ENCODE assay signal across 19 cellular contexts in genomic region chr14:88321692-88322504, GRCh38. TPM values are rescaled to one million over a fixed set of nuclear protein-coding genes. Genes with fewer than 3 reads are reported as not detected.
A peak's percentile ranks its signal among the peaks of the same experiment; 100 is the strongest.
DNase-seq lines count a peak whose midpoint lies in the region; ATAC-seq and TF ChIP-seq lines count a peak whose summit lies in the region.
"Had no signal": no experiment of that assay in that cellular context is flagged by ENCODE, and none has a peak within 500 bp of the region (broad histone marks: within the 10 kb centered on the region; RNA-seq: fewer than 3 reads in every experiment).

No MANE protein-coding gene starts in this region.

- no CpG with 5 or more reads among the region's 25 CpGs for WGBS in H9 (ENCODE audit: extremely low coverage, insufficient read length, low lambda C conversion rate)
- WGBS in mesenchymal stem cell, result 51% methylated on average over 22 of the region's 25 CpGs

- H3K79me1 ChIP-seq in H9 (ENCODE audit: insufficient read depth, low read depth, low read length, poor library complexity, severe bottlenecking) (no peaks in the 10 kb centered on the region), mesenchymal stem cell (replicated peaks; ENCODE audit: low read length, poor library complexity, severe bottlenecking) (no peaks in the 10 kb centered on the region)

- H3K27ac Mint-ChIP-seq in H9, result no peak overlapping the region
- no peak overlapping the region for H3K27ac Mint-ChIP-seq in natural killer cell treated with Interleukin-12 subunit alpha and Interleukin-12 subunit beta and Interleukin-15 and Interleukin-18, amount 100 ng/mL, for 72 hours
- no peak overlapping the region for H3K27ac Mint-ChIP-seq in activated CD4-positive, alpha-beta T cell treated with anti-CD3 and anti-CD28 coated beads, Interleukin-2, amount 10 ng/mL, durations not matched to agents 7 days and 5 days
- H3K27ac Mint-ChIP-seq: activated T-helper 17 cell treated with anti-CD3 and anti-CD28 coated beads, Interleukin-2, amount 50 U/mL, for 72 hours; stimulated activated memory B cell treated with anti-CD40 and anti-IgM and Interleukin-4, amounts not matched to agents 10 μg/mL and 1 μg/mL and 100 μg/mL, for 72 hours had no signal

- no peak overlapping the region for H2AFZ ChIP-seq in H9 (ENCODE audit: low read length)
- no peak overlapping the region for H2AFZ ChIP-seq in mesenchymal stem cell (ENCODE audit: low read depth, low read length)

- peaks cover 34% of the 10 kb centered on the region for H3K27me3 Mint-ChIP-seq in H9 (ENCODE audit: low read depth)
- peaks cover 23 to 34% of the 10 kb centered on the region in 2 donors for H3K27me3 Mint-ChIP-seq in natural killer cell treated with Interleukin-12 subunit alpha and Interleukin-12 subunit beta and Interleukin-15 and Interleukin-18, amount 100 ng/mL, for 72 hours
- peaks cover 37% of the 10 kb centered on the region for H3K27me3 Mint-ChIP-seq in activated CD4-positive, alpha-beta T cell treated with anti-CD3 and anti-CD28 coated beads, Interleukin-2, amount 10 ng/mL, durations not matched to agents 7 days and 5 days

- H2BK15ac ChIP-seq in H9 (ENCODE audit: low read depth, low read length) (no peak overlapping the region), mesenchymal stem cell (ENCODE audit: low read depth, poor library complexity, severe bottlenecking) (no peak overlapping the region)

- H4K91ac ChIP-seq in H9 (ENCODE audit: insufficient read length, low read depth, low read length), result no peak overlapping the region
- H4K91ac ChIP-seq in mesenchymal stem cell (ENCODE audit: low read length), result no peak overlapping the region

- H3K18ac ChIP-seq in H9 (ENCODE audit: insufficient read length, low read depth, low read length), result no peak overlapping the region
- no peak overlapping the region for H3K18ac ChIP-seq in mesenchymal stem cell (ENCODE audit: low read depth in 1 of 2, low read length in 2 of 2)

- H3K4me3 ChIP-seq in mesenchymal stem cell (ENCODE audit: insufficient read depth in 1 of 2, low read depth in 1 of 2, low read length in 2 of 2), result no peak overlapping the region

- no peak overlapping the region for H4K5ac ChIP-seq in H9 (ENCODE audit: insufficient read length, low read depth, low read length)

- H3K9ac ChIP-seq in H9 (ENCODE audit: extremely low read depth, insufficient read length, low read length) (no peak overlapping the region), mesenchymal stem cell (ENCODE audit: low read length) (no peak overlapping the region)

- intact Hi-C loops in left colon (cut with DNase I, micrococcal nuclease), result no loop called here

- CTCF ChIA-PET in activated CD4-positive, alpha-beta T cell treated with anti-CD3 and anti-CD28 coated beads, Interleukin-2, amount 10 ng/mL, durations not matched to agents 7 days and 5 days (lab: Charles Lee), result no interaction called here

- no peaks in the 10 kb centered on the region for H3K9me3 Mint-ChIP-seq in H9
- H3K9me3 Mint-ChIP-seq in natural killer cell treated with Interleukin-12 subunit alpha and Interleukin-12 subunit beta and Interleukin-15 and Interleukin-18, amount 100 ng/mL, for 72 hours, result no peaks in the 10 kb centered on the region
- no peaks in the 10 kb centered on the region for H3K9me3 Mint-ChIP-seq in activated CD4-positive, alpha-beta T cell treated with anti-CD3 and anti-CD28 coated beads, Interleukin-2, amount 10 ng/mL, durations not matched to agents 7 days and 5 days
- H3K9me3 Mint-ChIP-seq: activated T-helper 17 cell treated with anti-CD3 and anti-CD28 coated beads, Interleukin-2, amount 50 U/mL, for 72 hours; stimulated activated memory B cell treated with anti-CD40 and anti-IgM and Interleukin-4, amounts not matched to agents 10 μg/mL and 1 μg/mL and 100 μg/mL, for 72 hours had no signal

- no peak overlapping the region for H2BK120ac ChIP-seq in H9 (ENCODE audit: low read depth, low read length, poor library complexity, severe bottlenecking)
- no peak overlapping the region for H2BK120ac ChIP-seq in mesenchymal stem cell (ENCODE audit: low read depth, low read length)

- H3K9me3 ChIP-seq in H9 (ENCODE audit: control insufficient read depth, low read depth, low read length) (no peaks in the 10 kb centered on the region), mesenchymal stem cell (ENCODE audit: control insufficient read depth, low read length) (peaks cover 4% of the 10 kb centered on the region)

- no peak overlapping the region for H2BK5ac ChIP-seq in H9 (ENCODE audit: insufficient read length, low read length)
- H2BK5ac ChIP-seq in mesenchymal stem cell (ENCODE audit: low read depth, low read length, poor library complexity, severe bottlenecking), result no peak overlapping the region

- H3K27ac ChIP-seq in H9 (ENCODE audit: insufficient read length, low read depth, low read length) (no peak overlapping the region), mesenchymal stem cell (ENCODE audit: low read length, poor library complexity, severe bottlenecking) (no peak overlapping the region)
- H3K27ac ChIP-seq: HL-60 had no signal

- POLR2A ChIA-PET in activated CD4-positive, alpha-beta T cell treated with anti-CD3 and anti-CD28 coated beads, Interleukin-2, amount 10 ng/mL, durations not matched to agents 7 days and 5 days (lab: Charles Lee), result no interaction called here

- peaks cover 10 to 15% of the 10 kb centered on the region in 2 experiments for H3K4me1 Mint-ChIP-seq in H9
- H3K4me1 Mint-ChIP-seq in natural killer cell treated with Interleukin-12 subunit alpha and Interleukin-12 subunit beta and Interleukin-15 and Interleukin-18, amount 100 ng/mL, for 72 hours (ENCODE audit: low read depth in 2 of 2), result no peaks in the 10 kb centered on the region
- peaks cover 6% of the 10 kb centered on the region for H3K4me1 Mint-ChIP-seq in activated CD4-positive, alpha-beta T cell treated with anti-CD3 and anti-CD28 coated beads, Interleukin-2, amount 10 ng/mL, durations not matched to agents 7 days and 5 days
- H3K4me1 Mint-ChIP-seq: activated T-helper 17 cell treated with anti-CD3 and anti-CD28 coated beads, Interleukin-2, amount 50 U/mL, for 72 hours had no signal

- H3K36me3 Mint-ChIP-seq in H9 (ENCODE audit: insufficient read depth in 1 of 3, low read depth in 3 of 3), result 0 out of 7 replicates have a peak, but pooled peaks cover 0 to 2% (median 0%) of the 10 kb centered on the region in 3 experiments
- no peaks in the 10 kb centered on the region for H3K36me3 Mint-ChIP-seq in natural killer cell treated with Interleukin-12 subunit alpha and Interleukin-12 subunit beta and Interleukin-15 and Interleukin-18, amount 100 ng/mL, for 72 hours
- no peaks in the 10 kb centered on the region for H3K36me3 Mint-ChIP-seq in activated CD4-positive, alpha-beta T cell treated with anti-CD3 and anti-CD28 coated beads, Interleukin-2, amount 10 ng/mL, durations not matched to agents 7 days and 5 days (ENCODE audit: low read depth)
- H3K36me3 Mint-ChIP-seq: stimulated activated memory B cell treated with anti-CD40 and anti-IgM and Interleukin-4, amounts not matched to agents 10 μg/mL and 1 μg/mL and 100 μg/mL, for 72 hours had no signal

- H3K23me2 ChIP-seq in H9 (ENCODE audit: insufficient read length, low read depth, low read length, poor library complexity, severe bottlenecking), result peaks cover 16% of the 10 kb centered on the region

- H3K14ac ChIP-seq in H9 (ENCODE audit: insufficient read depth, low read length) (no peak overlapping the region), mesenchymal stem cell (ENCODE audit: low read length in 2 of 2) (no peak overlapping the region)

- H3K79me2 ChIP-seq in H9 (ENCODE audit: insufficient read depth, low read length), result no peaks in the 10 kb centered on the region

- H3K4me1 ChIP-seq in H9 (ENCODE audit: insufficient read depth, low read length) (no peaks in the 10 kb centered on the region; the same call in 1 of the 2 replicates), mesenchymal stem cell (ENCODE audit: control insufficient read depth, insufficient read depth, low read depth, low read length) (peaks cover 19% of the 10 kb centered on the region)

- peaks cover 43% of the 10 kb centered on the region for H3K27me3 ChIP-seq in H9 (ENCODE audit: insufficient read depth, low read length)
- peaks cover 82 to 95% of the 10 kb centered on the region in 2 experiments for H3K27me3 ChIP-seq in mesenchymal stem cell (ENCODE audit: control insufficient read depth in 1 of 2, insufficient read depth in 1 of 2, low read length in 2 of 2)

- no peak overlapping the region for H2BK20ac ChIP-seq in H9 (ENCODE audit: low read depth, low read length, poor library complexity, severe bottlenecking)

- no peak overlapping the region for H2AK5ac ChIP-seq in H9 (ENCODE audit: insufficient read length, low read length)
- H2AK5ac ChIP-seq in mesenchymal stem cell (ENCODE audit: low read length, severe bottlenecking), result no peak overlapping the region

- no peak overlapping the region for H3K56ac ChIP-seq in H9 (ENCODE audit: insufficient read length, low read depth, low read length)

- ATAC-seq in left colon, result peak; percentile 34
- ATAC-seq in natural killer cell treated with Interleukin-12 subunit alpha and Interleukin-12 subunit beta and Interleukin-15 and Interleukin-18, amount 100 ng/mL, for 72 hours, result no peak
- ATAC-seq: activated T-helper 17 cell treated with anti-CD3 and anti-CD28 coated beads, Interleukin-2, amount 50 U/mL, for 72 hours; left lobe of liver; stimulated activated memory B cell treated with anti-CD40 and anti-IgM and Interleukin-4, amounts not matched to agents 10 μg/mL and 1 μg/mL and 100 μg/mL, for 72 hours had no signal

- no peaks in the 10 kb centered on the region for H3K36me3 ChIP-seq in mesenchymal stem cell (ENCODE audit: control insufficient read depth in 1 of 2, insufficient read depth in 2 of 2, low read depth in 1 of 2, low read length in 2 of 2)

- H3K4me2 ChIP-seq in H9 (ENCODE audit: insufficient read depth, insufficient read length, low read length) (peak overlapping the region; percentile 69), mesenchymal stem cell (ENCODE audit: low read length, poor library complexity, severe bottlenecking) (no peak overlapping the region)

- H4K8ac ChIP-seq in H9 (replicated peaks; ENCODE audit: insufficient read length, low read depth, low read length) (no peak overlapping the region), mesenchymal stem cell (ENCODE audit: low read length) (no peak overlapping the region)

- H4K20me1 ChIP-seq in H9 (ENCODE audit: control insufficient read depth, insufficient read depth, insufficient read length), result no peaks in the 10 kb centered on the region

- DNase-seq in D341Med (ENCODE audit: low spot score) (peak; percentile 47), H9 (peak; percentile 35), cerebellar cortex (ENCODE audit: low spot score) (peak; percentile 72), left colon (no peak), NCI-H1048 (lab: John Stamatoyannopoulos, UW) (no peak), mesenchymal stem cell (no peak)
- DNase-seq in natural killer cell treated with Interleukin-12 subunit alpha and Interleukin-12 subunit beta and Interleukin-15 and Interleukin-18, amount 100 ng/mL, for 72 hours (ENCODE audit: low spot score), result no peak
- DNase-seq in activated CD4-positive, alpha-beta T cell treated with anti-CD3 and anti-CD28 coated beads, Interleukin-2, amount 10 ng/mL, durations not matched to agents 7 days and 5 days, result no peak
- DNase-seq: activated CD4-positive, alpha-beta T cell treated with anti-CD3 and anti-CD28 coated beads, Interleukin-2, amount 50 U/mL, for 48 hours; AML-193; effector CD4-positive, alpha-beta T cell; foreskin melanocyte; stimulated activated CD4-positive, alpha-beta T cell treated with anti-CD3 and anti-CD28 coated beads, Interleukin-4, amount 100 ng/mL, for 4 hours had no signal

- H3K23ac ChIP-seq in H9 (ENCODE audit: insufficient read length, low read depth, low read length) (no peak overlapping the region), mesenchymal stem cell (ENCODE audit: low read length in 2 of 2) (no peak overlapping the region)

- H3K4ac ChIP-seq in H9 (ENCODE audit: low read depth, low read length) (no peak overlapping the region), mesenchymal stem cell (ENCODE audit: low read depth in 1 of 2, low read length in 2 of 2) (no peak overlapping the region)

- H2BK12ac ChIP-seq in H9 (ENCODE audit: insufficient read length, low read depth, low read length), result no peak overlapping the region
- no peak overlapping the region for H2BK12ac ChIP-seq in mesenchymal stem cell (ENCODE audit: low read length in 2 of 2)

- H3T11ph ChIP-seq in H9 (ENCODE audit: low read length), result no peak overlapping the region

- H3K4me3 Mint-ChIP-seq in H9, result no peak overlapping the region
- H3K4me3 Mint-ChIP-seq in natural killer cell treated with Interleukin-12 subunit alpha and Interleukin-12 subunit beta and Interleukin-15 and Interleukin-18, amount 100 ng/mL, for 72 hours, result no peak overlapping the region
- H3K4me3 Mint-ChIP-seq in activated CD4-positive, alpha-beta T cell treated with anti-CD3 and anti-CD28 coated beads, Interleukin-2, amount 10 ng/mL, durations not matched to agents 7 days and 5 days, result no peak overlapping the region
- H3K4me3 Mint-ChIP-seq: activated T-helper 17 cell treated with anti-CD3 and anti-CD28 coated beads, Interleukin-2, amount 50 U/mL, for 72 hours; stimulated activated memory B cell treated with anti-CD40 and anti-IgM and Interleukin-4, amounts not matched to agents 10 μg/mL and 1 μg/mL and 100 μg/mL, for 72 hours had no signal

- TF ChIP-seq CTCF in H9 (conservative IDR thresholded peaks at IDR 0.05), result no peak

RNA-seq across cellular contexts. Expression of gene KCNK10, which starts 1.2 kb away (rescaled TPM):
- total RNA-seq in H9 (2021), result 0.29 and 0.33 TPM in 2 replicates
- total RNA-seq in left colon, result 1 to 10 TPM; 2.4 to 5.4 TPM
- total RNA-seq in natural killer cell treated with Interleukin-12 subunit alpha and Interleukin-12 subunit beta and Interleukin-15 and Interleukin-18, amount 100 ng/mL, for 72 hours, result not detected
- not detected for total RNA-seq in activated CD4-positive, alpha-beta T cell treated with anti-CD3 and anti-CD28 coated beads, Interleukin-2, amount 10 ng/mL, durations not matched to agents 7 days and 5 days
- not detected for polyA plus RNA-seq in mesenchymal stem cell (2013, experiment 1 of 2)
- polyA plus RNA-seq in mesenchymal stem cell (2013, experiment 2 of 2), result not detected
- total RNA-seq: activated T-helper 17 cell treated with anti-CD3 and anti-CD28 coated beads, Interleukin-2, amount 50 U/mL, for 72 hours; left lobe of liver; M059J; myocyte had no signal

Comparison
In these comparisons a context has a peak if more than half of its experiments do, and no peak if none do; other contexts are left out.
1. DNase-seq: peak in D341Med (single experiment), H9 (single experiment) and cerebellar cortex (single experiment); none in left colon (0 of 2), natural killer cell treated with Interleukin-12 subunit alpha and Interleukin-12 subunit beta and Interleukin-15 and Interleukin-18, amount 100 ng/mL, for 72 hours (single experiment), NCI-H1048 (single experiment), activated CD4-positive, alpha-beta T cell treated with anti-CD3 and anti-CD28 coated beads, Interleukin-2, amount 10 ng/mL, durations not matched to agents 7 days and 5 days (single experiment) and mesenchymal stem cell (single experiment).